Comparison of ENCODE assay signal across 1 cellular context in the genomic region with DNA sequence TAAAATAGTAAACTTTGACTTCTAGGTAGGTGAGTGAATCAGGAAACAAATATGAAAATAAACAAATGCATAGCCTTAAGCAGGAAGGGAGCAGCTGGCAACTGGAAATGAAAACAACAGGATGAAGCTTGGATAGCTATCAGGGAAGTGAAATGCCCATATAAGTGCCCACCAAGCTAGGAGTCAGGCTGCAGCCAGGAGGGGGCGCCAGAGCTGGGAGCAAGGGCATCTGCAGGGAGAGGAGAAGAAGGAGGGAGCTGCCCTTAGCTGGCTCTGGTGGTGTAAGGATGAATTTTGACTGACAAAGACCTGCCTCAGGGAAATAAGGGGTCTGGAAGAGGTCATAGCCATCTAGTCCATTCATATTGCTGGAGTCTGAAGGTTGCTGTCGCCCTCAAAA.
TF ChIP-seq lines count a peak whose summit lies in the region.

No MANE protein-coding gene starts in this region.

TF ChIP-seq in GM23338, 12 proteins besides CTCF, POLR2A, EP300 and RAD21 (continued from another document):
- no peak for TF ChIP-seq CREB1 (CRISPR knock-in tag; IDR thresholded peaks at IDR 0.05; ENCODE audit: low read depth)
- TF ChIP-seq ZNF331 (CRISPR knock-in tag; IDR thresholded peaks at IDR 0.05; ENCODE audit: low read depth), result no peak
- no peak for TF ChIP-seq JUNB (IDR thresholded peaks at IDR 0.05; ENCODE audit: unreplicated experiment)
- TF ChIP-seq POLR2AphosphoS5 (IDR thresholded peaks at IDR 0.05; ENCODE audit: low read depth), result no peak
- no peak for TF ChIP-seq ZNF114 (CRISPR knock-in tag; IDR thresholded peaks at IDR 0.05)
- no peak for TF ChIP-seq NANOG (IDR thresholded peaks at IDR 0.05; ENCODE audit: borderline replicate concordance)
